ENCODE assay signal across 31 cellular contexts in the genomic region with DNA sequence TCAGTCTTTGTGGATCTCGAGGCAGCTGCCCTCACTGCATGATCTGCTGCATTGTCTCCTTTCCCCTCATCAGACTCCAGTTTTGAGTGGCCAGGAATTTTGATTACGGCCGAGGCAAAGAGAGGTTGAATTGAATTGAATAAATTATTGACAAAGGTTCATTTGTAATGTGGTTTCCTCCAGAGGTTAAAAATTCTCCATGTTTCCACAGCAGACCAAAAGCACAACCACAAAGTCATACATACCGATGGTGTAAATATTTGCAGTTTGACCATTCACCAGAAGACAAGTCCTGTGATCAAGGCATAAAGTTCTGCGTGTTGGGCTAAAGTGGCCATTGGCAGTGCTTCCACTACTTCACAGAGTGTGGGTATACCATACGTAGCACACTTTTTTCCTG.
"Had no signal": no experiment of that assay in that cellular context is flagged by ENCODE, and none has a peak within 500 bp of the region (broad histone marks: within the 10 kb centered on the region; RNA-seq: fewer than 3 reads in every experiment).

No MANE protein-coding gene starts in this region.

- H3K4me1 Mint-ChIP-seq: activated CD4-positive, alpha-beta memory T cell treated with anti-CD3 and anti-CD28 coated beads, Interleukin-2, amount 10 ng/mL, durations not matched to agents 7 days and 5 days; activated CD4-positive, alpha-beta T cell treated with anti-CD3 and anti-CD28 coated beads for 36 hours; activated CD4-positive, alpha-beta T cell treated with anti-CD3 and anti-CD28 coated beads, Interleukin-2, amount 10 ng/mL, durations not matched to agents 7 days and 5 days; activated CD8-positive, alpha-beta memory T cell treated with anti-CD3 and anti-CD28 coated beads, Interleukin-2, amount 10 ng/mL, durations not matched to agents 7 days and 5 days; activated naive CD8-positive, alpha-beta T cell treated with anti-CD3 and anti-CD28 coated beads for 36 hours had no signal

- H3K27ac Mint-ChIP-seq: activated CD4-positive, alpha-beta memory T cell treated with anti-CD3 and anti-CD28 coated beads, Interleukin-2, amount 10 ng/mL, durations not matched to agents 7 days and 5 days; activated CD4-positive, alpha-beta T cell treated with anti-CD3 and anti-CD28 coated beads for 36 hours; activated CD4-positive, alpha-beta T cell treated with anti-CD3 and anti-CD28 coated beads, Interleukin-2, amount 10 ng/mL, durations not matched to agents 7 days and 5 days; activated CD8-positive, alpha-beta memory T cell treated with anti-CD3 and anti-CD28 coated beads, Interleukin-2, amount 10 ng/mL, durations not matched to agents 7 days and 5 days; activated CD8-positive, alpha-beta T cell treated with anti-CD3 and anti-CD28 coated beads, Interleukin-2, amount 10 ng/mL, durations not matched to agents 7 days and 5 days; activated naive CD4-positive, alpha-beta T cell treated with anti-CD3 and anti-CD28 coated beads, Interleukin-2, amount 50 U/mL, for 72 hours; activated naive CD8-positive, alpha-beta T cell treated with anti-CD3 and anti-CD28 coated beads for 36 hours; activated T-cell treated with anti-CD3 and anti-CD28 coated beads, Interleukin-2, amount 50 U/mL, for 24 hours; activated T-helper 2 cell treated with anti-CD3 and anti-CD28 coated beads, Interferon-gamma antibody, Interleukin-2, Interleukin-4, amounts not matched to agents 10 μg/mL and 5 μg/mL and 100 μg/mL, durations not matched to agents 14 hours and 24 hours and 36 hours; brain; T-helper 1 cell treated with Interleukin-12 subunit alpha and Interleukin-12 subunit beta and Interleukin-4 antibody, amounts not matched to agents 30 μg/mL and 1 μg/mL, for 36 hours; T-helper 2 cell treated with Interferon-gamma antibody and Interleukin-4, amounts not matched to agents 5 μg/mL and 100 μg/mL, for 36 hours had no signal

- H3K9me3 Mint-ChIP-seq: activated CD4-positive, alpha-beta memory T cell treated with anti-CD3 and anti-CD28 coated beads, Interleukin-2, amount 10 ng/mL, durations not matched to agents 7 days and 5 days; activated CD4-positive, alpha-beta T cell treated with anti-CD3 and anti-CD28 coated beads, Interleukin-2, amount 10 ng/mL, durations not matched to agents 7 days and 5 days; activated naive CD4-positive, alpha-beta T cell treated with anti-CD3 and anti-CD28 coated beads, Interleukin-2, amount 50 U/mL, for 72 hours; activated naive CD8-positive, alpha-beta T cell treated with anti-CD3 and anti-CD28 coated beads for 36 hours; activated T-cell treated with anti-CD3 and anti-CD28 coated beads, Interleukin-2, amount 50 U/mL, for 24 hours; activated T-helper 2 cell treated with anti-CD3 and anti-CD28 coated beads, Interferon-gamma antibody, Interleukin-2, Interleukin-4, amounts not matched to agents 10 μg/mL and 5 μg/mL and 100 μg/mL, durations not matched to agents 14 hours and 24 hours and 36 hours; T-helper 1 cell treated with Interleukin-12 subunit alpha and Interleukin-12 subunit beta and Interleukin-4 antibody, amounts not matched to agents 30 μg/mL and 1 μg/mL, for 36 hours; T-helper 2 cell treated with Interferon-gamma antibody and Interleukin-4, amounts not matched to agents 5 μg/mL and 100 μg/mL, for 36 hours had no signal

- H3K4me3 ChIP-seq: ascending aorta had no signal

- H3K4me3 Mint-ChIP-seq: activated CD4-positive, alpha-beta memory T cell treated with anti-CD3 and anti-CD28 coated beads, Interleukin-2, amount 10 ng/mL, durations not matched to agents 7 days and 5 days; activated CD4-positive, alpha-beta T cell treated with anti-CD3 and anti-CD28 coated beads for 36 hours; activated CD4-positive, alpha-beta T cell treated with anti-CD3 and anti-CD28 coated beads, Interleukin-2, amount 10 ng/mL, durations not matched to agents 7 days and 5 days; activated CD8-positive, alpha-beta memory T cell treated with anti-CD3 and anti-CD28 coated beads, Interleukin-2, amount 10 ng/mL, durations not matched to agents 7 days and 5 days; activated CD8-positive, alpha-beta T cell treated with anti-CD3 and anti-CD28 coated beads, Interleukin-2, amount 10 ng/mL, durations not matched to agents 7 days and 5 days; activated naive CD8-positive, alpha-beta T cell treated with anti-CD3 and anti-CD28 coated beads for 36 hours; activated T-cell treated with anti-CD3 and anti-CD28 coated beads, Interleukin-2, amount 50 U/mL, for 24 hours; brain; T-helper 1 cell treated with Interleukin-12 subunit alpha and Interleukin-12 subunit beta and Interleukin-4 antibody, amounts not matched to agents 30 μg/mL and 1 μg/mL, for 36 hours; T-helper 2 cell treated with Interferon-gamma antibody and Interleukin-4, amounts not matched to agents 5 μg/mL and 100 μg/mL, for 36 hours had no signal

- H3K27me3 Mint-ChIP-seq: activated CD4-positive, alpha-beta memory T cell treated with anti-CD3 and anti-CD28 coated beads, Interleukin-2, amount 10 ng/mL, durations not matched to agents 7 days and 5 days; activated CD4-positive, alpha-beta T cell treated with anti-CD3 and anti-CD28 coated beads for 36 hours; activated CD8-positive, alpha-beta memory T cell treated with anti-CD3 and anti-CD28 coated beads, Interleukin-2, amount 10 ng/mL, durations not matched to agents 7 days and 5 days; activated naive CD8-positive, alpha-beta T cell treated with anti-CD3 and anti-CD28 coated beads for 36 hours; activated T-cell treated with anti-CD3 and anti-CD28 coated beads, Interleukin-2, amount 50 U/mL, for 24 hours had no signal

- H3K36me3 Mint-ChIP-seq: activated CD8-positive, alpha-beta memory T cell treated with anti-CD3 and anti-CD28 coated beads, Interleukin-2, amount 10 ng/mL, durations not matched to agents 7 days and 5 days; activated naive CD4-positive, alpha-beta T cell treated with anti-CD3 and anti-CD28 coated beads, Interleukin-2, amount 50 U/mL, for 72 hours; activated naive CD8-positive, alpha-beta T cell treated with anti-CD3 and anti-CD28 coated beads for 36 hours; brain had no signal

- DNase-seq: activated CD4-positive, alpha-beta memory T cell treated with anti-CD3 and anti-CD28 coated beads, Interleukin-2, amount 10 ng/mL, durations not matched to agents 7 days and 5 days; activated CD4-positive, alpha-beta T cell treated with anti-CD3 and anti-CD28 coated beads for 1 hour; activated CD4-positive, alpha-beta T cell treated with anti-CD3 and anti-CD28 coated beads for 36 hours; activated CD4-positive, alpha-beta T cell treated with anti-CD3 and anti-CD28 coated beads for 48 hours; activated CD4-positive, alpha-beta T cell treated with anti-CD3 and anti-CD28 coated beads, Interleukin-2, amount 10 ng/mL, durations not matched to agents 7 days and 5 days; activated CD4-positive, alpha-beta T cell treated with anti-CD3 and anti-CD28 coated beads, Interleukin-2, amount 50 U/mL, for 48 hours; activated CD4-positive, CD25-positive, alpha-beta regulatory T cell; activated CD8-positive, alpha-beta memory T cell treated with anti-CD3 and anti-CD28 coated beads for 24 hours; activated CD8-positive, alpha-beta memory T cell treated with anti-CD3 and anti-CD28 coated beads, Interleukin-2, amount 10 ng/mL, durations not matched to agents 7 days and 5 days; activated CD8-positive, alpha-beta memory T cell treated with anti-CD3 and anti-CD28 coated beads, Interleukin-2, amount 50 U/mL, for 48 hours; activated CD8-positive, alpha-beta T cell treated with anti-CD3 and anti-CD28 coated beads, Interleukin-2, amount 10 ng/mL, durations not matched to agents 7 days and 5 days; activated effector memory CD4-positive, alpha-beta T cell treated with Interleukin-2 at 50 U/mL for 16 hours; activated gamma-delta T cell; activated naive CD4-positive, alpha-beta T cell treated with anti-CD3 and anti-CD28 coated beads, Interleukin-2, amount 50 U/mL, for 16 hours; activated naive CD4-positive, alpha-beta T cell treated with Interleukin-2 at 50 U/mL for 16 hours; activated naive CD8-positive, alpha-beta T cell treated with anti-CD3 and anti-CD28 coated beads for 36 hours; activated T-cell treated with anti-CD3 and anti-CD28 coated beads, Interleukin-2, amount 50 U/mL, for 24 hours; activated T-cell treated with anti-CD3 and anti-CD28 coated beads, Interleukin-2, amount 50 U/mL, for 48 hours; amygdala; anterior cingulate cortex; central memory CD4-positive, alpha-beta T cell; T-helper 1 cell; T-helper 2 cell; T-helper 9 cell had no signal

- FAIRE-seq: TTC549 had no signal
